Comparison of ENCODE assay signal across 2 cellular contexts in the genomic region with DNA sequence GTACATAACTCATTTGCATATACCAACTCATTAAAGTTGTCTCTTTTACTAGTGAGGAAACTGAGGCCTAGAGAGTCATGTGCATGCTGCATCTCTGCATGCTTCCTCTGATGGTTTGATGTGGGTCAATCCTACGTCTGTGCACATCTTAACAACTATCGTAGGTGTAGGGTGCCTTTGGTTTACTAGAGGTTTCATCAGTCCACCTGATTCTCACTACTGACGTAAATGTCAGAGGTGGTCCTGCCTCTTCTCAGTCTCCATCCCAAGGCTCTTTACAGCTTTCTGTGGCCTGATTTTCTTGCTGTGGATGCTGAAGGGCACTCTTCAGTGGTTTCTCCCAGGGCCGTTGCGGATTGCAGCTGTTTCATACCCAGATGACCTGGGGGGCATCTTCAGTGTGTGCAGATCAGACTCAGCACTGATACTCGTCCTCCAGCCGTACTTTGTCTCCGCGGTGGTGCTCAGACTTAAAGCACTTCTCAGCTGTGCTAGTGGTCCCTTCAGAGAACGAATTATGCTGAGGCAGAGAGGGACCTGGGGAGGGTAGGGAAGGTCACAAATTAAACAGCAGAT.
TF ChIP-seq lines count a peak whose summit lies in the region.

No MANE protein-coding gene starts in this region.

TF ChIP-seq in K562, 482 proteins besides CTCF, POLR2A, EP300 and RAD21:
- TF ChIP-seq CREB1 (IDR thresholded peaks at IDR 0.05), result peak; percentile 16; the same call in 1 of the 2 replicates
- TF ChIP-seq CREB1 (CRISPR knock-in tag; IDR thresholded peaks at IDR 0.05), result no peak
- peak in 1 of 3 experiments; percentile 7 for TF ChIP-seq YY1 (IDR thresholded peaks at IDR 0.05; ENCODE audit: borderline replicate concordance in 1 of 3, control insufficient read depth in 1 of 3, extremely low read depth in 1 of 3, insufficient read depth in 3 of 3, insufficient read length in 1 of 3, insufficient replicate concordance in 2 of 3, low read depth in 1 of 3, low read length in 2 of 3)
- TF ChIP-seq RNF2 (IDR thresholded peaks at IDR 0.05), result peak; percentile 46; the same call in 1 of the 2 replicates
- peak; percentile 54; the same call in 1 of the 2 replicates for TF ChIP-seq CBX1 (IDR thresholded peaks at IDR 0.05; ENCODE audit: low read depth)
- no peak for TF ChIP-seq ZNF217 (CRISPR knock-in tag; IDR thresholded peaks at IDR 0.05)
- TF ChIP-seq, protein P1, sequence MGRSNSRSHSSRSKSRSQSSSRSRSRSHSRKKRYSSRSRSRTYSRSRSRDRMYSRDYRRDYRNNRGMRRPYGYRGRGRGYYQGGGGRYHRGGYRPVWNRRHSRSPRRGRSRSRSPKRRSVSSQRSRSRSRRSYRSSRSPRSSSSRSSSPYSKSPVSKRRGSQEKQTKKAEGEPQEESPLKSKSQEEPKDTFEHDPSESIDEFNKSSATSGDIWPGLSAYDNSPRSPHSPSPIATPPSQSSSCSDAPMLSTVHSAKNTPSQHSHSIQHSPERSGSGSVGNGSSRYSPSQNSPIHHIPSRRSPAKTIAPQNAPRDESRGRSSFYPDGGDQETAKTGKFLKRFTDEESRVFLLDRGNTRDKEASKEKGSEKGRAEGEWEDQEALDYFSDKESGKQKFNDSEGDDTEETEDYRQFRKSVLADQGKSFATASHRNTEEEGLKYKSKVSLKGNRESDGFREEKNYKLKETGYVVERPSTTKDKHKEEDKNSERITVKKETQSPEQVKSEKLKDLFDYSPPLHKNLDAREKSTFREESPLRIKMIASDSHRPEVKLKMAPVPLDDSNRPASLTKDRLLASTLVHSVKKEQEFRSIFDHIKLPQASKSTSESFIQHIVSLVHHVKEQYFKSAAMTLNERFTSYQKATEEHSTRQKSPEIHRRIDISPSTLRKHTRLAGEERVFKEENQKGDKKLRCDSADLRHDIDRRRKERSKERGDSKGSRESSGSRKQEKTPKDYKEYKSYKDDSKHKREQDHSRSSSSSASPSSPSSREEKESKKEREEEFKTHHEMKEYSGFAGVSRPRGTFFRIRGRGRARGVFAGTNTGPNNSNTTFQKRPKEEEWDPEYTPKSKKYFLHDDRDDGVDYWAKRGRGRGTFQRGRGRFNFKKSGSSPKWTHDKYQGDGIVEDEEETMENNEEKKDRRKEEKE (IDR thresholded peaks at IDR 0.05; ENCODE audit: borderline replicate concordance in 1 of 2, control insufficient read depth in 1 of 2, low read depth in 2 of 2, low read length in 1 of 2), result peak in 1 of 2 experiments; percentile 82; a peak in 1 of 4 replicates
- TF ChIP-seq, protein P2, sequence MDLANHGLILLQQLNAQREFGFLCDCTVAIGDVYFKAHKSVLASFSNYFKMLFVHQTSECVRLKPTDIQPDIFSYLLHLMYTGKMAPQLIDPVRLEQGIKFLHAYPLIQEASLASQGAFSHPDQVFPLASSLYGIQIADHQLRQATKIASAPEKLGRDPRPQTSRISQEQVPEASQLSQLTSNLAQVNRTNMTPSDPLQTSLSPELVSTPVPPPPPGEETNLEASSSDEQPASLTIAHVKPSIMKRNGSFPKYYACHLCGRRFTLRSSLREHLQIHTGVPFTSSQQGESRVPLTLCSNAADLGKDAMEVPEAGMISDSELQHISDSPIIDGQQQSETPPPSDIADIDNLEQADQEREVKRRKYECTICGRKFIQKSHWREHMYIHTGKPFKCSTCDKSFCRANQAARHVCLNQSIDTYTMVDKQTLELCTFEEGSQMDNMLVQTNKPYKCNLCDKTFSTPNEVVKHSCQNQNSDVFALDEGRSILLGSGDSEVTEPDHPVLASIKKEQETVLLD (IDR thresholded peaks at IDR 0.05), result no peak
- TF ChIP-seq ZNF717 (CRISPR knock-in tag; IDR thresholded peaks at IDR 0.05), result no peak
- peak; percentile 36; the same call in 1 of the 2 replicates for TF ChIP-seq SUPT5H (IDR thresholded peaks at IDR 0.05)
- no peak for TF ChIP-seq ZNF263 (CRISPR knock-in tag; IDR thresholded peaks at IDR 0.05; ENCODE audit: borderline replicate concordance)
- TF ChIP-seq TBP (optimal IDR thresholded peaks at IDR 0.05; ENCODE audit: low read depth, low read length), result peak; percentile 90
- TF ChIP-seq, protein P3, sequence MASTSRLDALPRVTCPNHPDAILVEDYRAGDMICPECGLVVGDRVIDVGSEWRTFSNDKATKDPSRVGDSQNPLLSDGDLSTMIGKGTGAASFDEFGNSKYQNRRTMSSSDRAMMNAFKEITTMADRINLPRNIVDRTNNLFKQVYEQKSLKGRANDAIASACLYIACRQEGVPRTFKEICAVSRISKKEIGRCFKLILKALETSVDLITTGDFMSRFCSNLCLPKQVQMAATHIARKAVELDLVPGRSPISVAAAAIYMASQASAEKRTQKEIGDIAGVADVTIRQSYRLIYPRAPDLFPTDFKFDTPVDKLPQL (IDR thresholded peaks at IDR 0.05; ENCODE audit: extremely low read depth, insufficient read length), result peak; percentile 59
- TF ChIP-seq POLR2AphosphoS5 (IDR thresholded peaks at IDR 0.05; ENCODE audit: control insufficient read depth, insufficient read depth, low read depth, low read length), result peak; percentile 97
- TF ChIP-seq GABPB1 (CRISPR knock-in tag; IDR thresholded peaks at IDR 0.05), result no peak
- peak; percentile 88 for TF ChIP-seq PML (IDR thresholded peaks at IDR 0.05; ENCODE audit: low read length)
- peak; percentile 67; the same call in 1 of the 2 replicates for TF ChIP-seq GTF2F1 (IDR thresholded peaks at IDR 0.05; ENCODE audit: low read depth, low read length)

TF ChIP-seq in H1, 55 proteins besides CTCF, POLR2A, EP300 and RAD21:
- TF ChIP-seq TAF7 (optimal IDR thresholded peaks at IDR 0.05; ENCODE audit: borderline replicate concordance, low read depth, low read length) (peak; percentile 31), EZH2 (IDR thresholded peaks at IDR 0.05; ENCODE audit: low read depth, low read length, severe bottlenecking) (no peak)
